ENCODE assay signal across 8 cellular contexts in the genomic region with DNA sequence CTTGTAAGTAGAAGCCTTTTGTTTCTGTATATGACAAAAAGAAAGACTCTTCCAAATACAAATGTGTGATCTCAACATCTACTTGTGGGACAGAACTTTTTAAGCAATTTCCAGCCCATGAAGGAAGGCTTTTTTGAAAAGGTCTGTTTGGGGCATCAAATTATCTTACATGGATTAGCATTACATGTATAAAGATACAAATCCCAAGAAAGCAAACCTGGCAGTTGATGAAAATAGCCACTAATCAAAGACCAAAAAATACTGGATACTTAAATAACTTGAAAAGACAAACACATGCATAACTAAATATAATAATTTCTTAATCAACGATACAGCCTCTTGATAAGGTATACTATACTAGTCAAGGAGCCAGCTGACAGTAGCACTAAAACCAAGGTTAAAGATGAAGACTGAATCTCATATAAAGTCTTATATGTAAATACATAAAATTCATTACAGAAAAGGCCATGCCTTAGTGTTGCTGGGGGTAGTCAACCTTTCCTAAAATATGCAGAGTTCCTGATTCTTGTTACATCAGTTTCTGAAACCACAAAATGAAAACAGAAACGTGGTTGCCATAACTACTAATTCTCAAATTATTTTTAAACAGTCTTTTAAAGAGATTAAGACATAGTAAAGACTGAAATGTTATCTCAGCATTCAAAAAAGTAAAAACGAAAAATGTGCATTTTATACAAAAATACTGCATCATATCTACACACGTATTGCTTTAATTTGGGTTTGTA.
A peak's percentile ranks its signal among the peaks of the same experiment; 100 is the strongest.
DNase-seq lines count a peak whose midpoint lies in the region; ATAC-seq and TF ChIP-seq lines count a peak whose summit lies in the region.

No MANE protein-coding gene starts in this region.

- H3K27me3 ChIP-seq in neutrophil, result no peaks in the 10 kb centered on the region

- no peak for DNase-seq in AG04449 (ENCODE audit: low read depth, low spot score)
- DNase-seq in OCI-M1 (lab: John Stamatoyannopoulos, UW), result peak; percentile 87
- no peak for DNase-seq in coronary artery (ENCODE audit: low spot score)
- DNase-seq in HuH-7 (ENCODE audit: low spot score), result no peak
- DNase-seq in amygdala (lab: John Stamatoyannopoulos, UW), result no peak

- CTCF ChIA-PET in AG04449 (lab: Yijun Ruan, JAX), result interaction anchor here (0.9 to 2.5 kb wide), 4 partner anchors 8 to 448 kb away, joined by 3 to 10 read pairs (median 4); no protein-coding TSS in a partner anchor

- POLR2A ChIA-PET in AG04449 (lab: Yijun Ruan, JAX), result interaction anchor here (1.7 kb wide), 1 partner anchor 27 kb away, joined by 9 read pairs; no protein-coding TSS in a partner anchor

- peak; percentile 44 for ATAC-seq in GM21515 (IDR thresholded peaks at IDR 0.05; ENCODE audit: unreplicated experiment)
- ATAC-seq in HG02623 (IDR thresholded peaks at IDR 0.05; ENCODE audit: unreplicated experiment), result no peak

- H3K9me3 ChIP-seq in neutrophil, result no peaks in the 10 kb centered on the region

- H3K27ac ChIP-seq in coronary artery, result peak overlapping the region; percentile 70 to 89
- peak overlapping the region; percentile 79 for H3K27ac ChIP-seq in neutrophil

- H3K36me3 ChIP-seq in neutrophil, result no peaks in the 10 kb centered on the region

- H3K4me1 ChIP-seq in neutrophil (ENCODE audit: control insufficient read depth in 1 of 2, insufficient read depth in 1 of 2, low read depth in 1 of 2, low read length in 1 of 2), result peaks cover 57 to 58% of the 10 kb centered on the region in 2 experiments

- TF ChIP-seq CTCF in AG04449 (IDR thresholded peaks at IDR 0.05; ENCODE audit: insufficient read depth, low read length, missing control alignments), result no peak
- no peak for TF ChIP-seq CTCF in coronary artery (IDR thresholded peaks at IDR 0.05)
- TF ChIP-seq CTCF in neutrophil (IDR thresholded peaks at IDR 0.05), result no peak

- H3K4me3 ChIP-seq in AG04449 (ENCODE audit: low read depth, low read length) (peak overlapping the region; percentile 74), coronary artery (peak overlapping the region; percentile 68), neutrophil (ENCODE audit: low read depth in 1 of 2, low read length in 1 of 2) (peak overlapping the region; percentile 44 to 54)
